ENCODE assay signal across 16 cellular contexts in genomic region chr13:20487927-20488326, GRCh38.
"Had no signal": no experiment of that assay in that cellular context is flagged by ENCODE, and none has a peak within 500 bp of the region (broad histone marks: within the 10 kb centered on the region; RNA-seq: fewer than 3 reads in every experiment).

No MANE protein-coding gene starts in this region.

- DNase-seq: activated B cell treated with CpG ODN at 0.5 μM for 24 hours; activated CD4-positive, alpha-beta T cell treated with anti-CD3 and anti-CD28 coated beads, Interleukin-2, amount 10 ng/mL, durations not matched to agents 7 days and 5 days; activated CD8-positive, alpha-beta memory T cell treated with anti-CD3 and anti-CD28 coated beads for 24 hours; activated naive CD4-positive, alpha-beta T cell treated with anti-CD3 and anti-CD28 coated beads, Interleukin-2, amount 50 U/mL, for 16 hours; activated T-cell treated with anti-CD3 and anti-CD28 coated beads for 4 hours; adrenal gland; central memory CD4-positive, alpha-beta T cell; effector memory CD8-positive, alpha-beta T cell; hypothalamus; naive B cell; pancreas; T-helper 2 cell had no signal

- H3K27me3 ChIP-seq: adrenal gland, pancreas, tibial nerve had no signal

- H3K27ac ChIP-seq: adrenal gland, epithelial cell of prostate, pancreas, tibial nerve had no signal

- H3K4me3 ChIP-seq: adrenal gland, lung, pancreas, skin epidermis, tibial nerve had no signal

- ATAC-seq: effector memory CD8-positive, alpha-beta T cell; pancreas had no signal

- H3K36me3 ChIP-seq: pancreas had no signal

- H3K9me3 ChIP-seq: adrenal gland, pancreas, tibial nerve had no signal

- H3K4me1 ChIP-seq: adrenal gland, pancreas had no signal
